ENCODE assay signal across 26 cellular contexts in the genomic region with DNA sequence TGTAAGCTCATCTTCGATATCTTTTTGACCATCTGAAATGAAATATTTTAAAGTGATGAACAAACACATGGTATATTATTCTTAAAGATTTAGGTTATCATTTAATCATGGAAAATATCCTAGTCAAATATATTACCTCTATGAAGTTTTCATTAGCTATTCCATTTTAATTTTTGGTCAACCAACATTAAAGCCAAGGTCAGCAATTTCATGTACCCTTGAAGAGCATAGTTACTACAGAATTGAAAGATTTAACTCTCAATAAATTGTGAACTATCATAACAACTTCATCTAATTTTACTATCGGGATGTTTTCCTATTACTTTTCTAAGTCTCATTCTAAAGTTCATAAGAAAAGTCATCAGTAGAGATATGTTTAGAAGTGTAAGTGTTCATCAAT.
"Had no signal": no experiment of that assay in that cellular context is flagged by ENCODE, and none has a peak within 500 bp of the region (broad histone marks: within the 10 kb centered on the region; RNA-seq: fewer than 3 reads in every experiment).

No MANE protein-coding gene starts in this region.

- DNase-seq: naive thymus-derived CD4-positive, alpha-beta T cell; natural killer cell; occipital lobe; ovary; posterior cingulate gyrus; psoas muscle; right cardiac atrium; sigmoid colon; small intestine; stimulated activated CD4-positive, alpha-beta T cell treated with anti-CD3 and anti-CD28 coated beads, Interleukin-15, amount 100 ng/mL, for 24 hours; stimulated activated CD4-positive, alpha-beta T cell treated with anti-CD3 and anti-CD28 coated beads, Interleukin-2, amount 100 ng/mL, for 24 hours; stimulated activated CD4-positive, alpha-beta T cell treated with anti-CD3 and anti-CD28 coated beads, Interleukin-2, amount 100 ng/mL, for 48 hours; stimulated activated CD4-positive, alpha-beta T cell treated with anti-CD3 and anti-CD28 coated beads, Interleukin-4, amount 100 ng/mL, for 24 hours; stimulated activated naive B cell treated with anti-CD40 and anti-IgM and Interleukin-4, amounts not matched to agents 10 μg/mL and 1 μg/mL and 100 μg/mL, for 72 hours; stimulated activated naive CD4-positive, alpha-beta T cell treated with Interleukin-2 at 50 U/mL for 16 hours; stomach; thyroid gland; trophoblast cell; upper lobe of left lung had no signal

- ATAC-seq: naive thymus-derived CD4-positive, alpha-beta T cell; natural killer cell; psoas muscle; right cardiac atrium; stimulated activated effector memory CD8-positive, alpha-beta T cell treated with anti-CD3 and anti-CD28 coated beads, Interleukin-12 subunit alpha, Interleukin-12 subunit beta, amount 100 ng/mL, for 72 hours; stimulated activated naive B cell treated with anti-CD40 and anti-IgM and Interleukin-4, amounts not matched to agents 10 μg/mL and 1 μg/mL and 100 μg/mL, for 72 hours had no signal

- H3K27ac ChIP-seq: neural progenitor cell, ovary, parathyroid adenoma, psoas muscle, sigmoid colon, stomach, thoracic aorta, thyroid gland, tibial nerve, upper lobe of left lung, vagina had no signal

- FAIRE-seq: small intestine, urothelium cell line had no signal

- H3K9ac ChIP-seq: neural progenitor cell, parathyroid adenoma had no signal

- H3K9me3 ChIP-seq: ovary, psoas muscle, thoracic aorta, thyroid gland, vagina had no signal

- H3K4me2 ChIP-seq: neural progenitor cell had no signal

- H3K4me1 ChIP-seq: parathyroid adenoma, psoas muscle, sigmoid colon, stomach, upper lobe of left lung, vagina had no signal

- H3K27me3 ChIP-seq: neural progenitor cell, sigmoid colon, stomach, tibial nerve, upper lobe of left lung, vagina had no signal

- H3K4me3 ChIP-seq: neural progenitor cell, ovary, psoas muscle, sigmoid colon, stomach, thoracic aorta, thyroid gland, tibial nerve, upper lobe of left lung, vagina had no signal

- H3K36me3 ChIP-seq: neural progenitor cell, ovary, sigmoid colon, stomach, thoracic aorta, thyroid gland, tibial nerve, upper lobe of left lung, vagina had no signal

- H2AFZ ChIP-seq: neural progenitor cell, parathyroid adenoma had no signal

- H3K79me2 ChIP-seq: parathyroid adenoma had no signal
